ENCODE assay signal across 1 cellular context in the genomic region with DNA sequence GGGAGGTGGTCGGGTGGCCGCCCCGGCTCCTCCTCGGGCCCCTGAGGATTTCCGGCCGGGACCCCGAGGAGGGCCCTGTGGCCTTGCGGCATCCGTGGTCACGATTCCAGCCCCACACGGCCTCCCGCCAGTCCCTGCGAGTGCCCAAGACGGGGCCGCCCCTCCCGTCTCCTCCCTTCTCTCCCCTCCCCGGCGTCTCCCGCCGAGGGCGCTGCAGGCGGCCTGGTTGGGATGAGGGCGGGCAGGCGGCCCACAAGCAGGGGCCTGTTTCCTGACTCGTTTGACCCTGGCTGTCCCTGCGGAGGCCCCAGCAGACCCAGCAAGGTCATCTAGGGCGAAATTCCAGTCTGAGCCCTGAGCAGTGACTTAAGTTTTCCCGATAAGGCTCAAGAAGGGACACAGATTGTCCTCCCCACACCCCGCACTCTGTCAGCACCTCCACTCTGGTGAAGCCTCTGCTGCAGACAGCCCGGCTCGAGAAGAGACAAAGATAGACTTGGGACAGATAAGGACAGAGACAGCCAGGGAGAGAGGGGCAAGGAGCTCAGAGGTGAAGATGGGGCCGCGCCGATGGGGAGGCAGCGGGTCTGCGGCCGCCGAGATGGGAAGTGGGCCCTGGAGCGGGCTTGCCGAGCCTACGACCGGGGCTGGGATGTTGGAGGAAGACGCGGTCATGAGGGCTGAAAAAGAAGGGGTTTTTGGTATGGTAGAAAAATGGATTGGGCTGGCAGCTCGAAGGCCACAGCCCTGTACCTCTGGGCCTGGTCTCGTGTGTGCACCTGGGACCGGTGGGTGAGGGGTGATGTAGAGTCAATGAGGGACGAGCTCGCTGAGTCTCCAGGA.
TF ChIP-seq lines count a peak whose summit lies in the region.

No MANE protein-coding gene starts in this region.

TF ChIP-seq in HepG2, 621 proteins besides CTCF, POLR2A, EP300 and RAD21 (continued from another document and continues in another):
- TF ChIP-seq, protein P1, sequence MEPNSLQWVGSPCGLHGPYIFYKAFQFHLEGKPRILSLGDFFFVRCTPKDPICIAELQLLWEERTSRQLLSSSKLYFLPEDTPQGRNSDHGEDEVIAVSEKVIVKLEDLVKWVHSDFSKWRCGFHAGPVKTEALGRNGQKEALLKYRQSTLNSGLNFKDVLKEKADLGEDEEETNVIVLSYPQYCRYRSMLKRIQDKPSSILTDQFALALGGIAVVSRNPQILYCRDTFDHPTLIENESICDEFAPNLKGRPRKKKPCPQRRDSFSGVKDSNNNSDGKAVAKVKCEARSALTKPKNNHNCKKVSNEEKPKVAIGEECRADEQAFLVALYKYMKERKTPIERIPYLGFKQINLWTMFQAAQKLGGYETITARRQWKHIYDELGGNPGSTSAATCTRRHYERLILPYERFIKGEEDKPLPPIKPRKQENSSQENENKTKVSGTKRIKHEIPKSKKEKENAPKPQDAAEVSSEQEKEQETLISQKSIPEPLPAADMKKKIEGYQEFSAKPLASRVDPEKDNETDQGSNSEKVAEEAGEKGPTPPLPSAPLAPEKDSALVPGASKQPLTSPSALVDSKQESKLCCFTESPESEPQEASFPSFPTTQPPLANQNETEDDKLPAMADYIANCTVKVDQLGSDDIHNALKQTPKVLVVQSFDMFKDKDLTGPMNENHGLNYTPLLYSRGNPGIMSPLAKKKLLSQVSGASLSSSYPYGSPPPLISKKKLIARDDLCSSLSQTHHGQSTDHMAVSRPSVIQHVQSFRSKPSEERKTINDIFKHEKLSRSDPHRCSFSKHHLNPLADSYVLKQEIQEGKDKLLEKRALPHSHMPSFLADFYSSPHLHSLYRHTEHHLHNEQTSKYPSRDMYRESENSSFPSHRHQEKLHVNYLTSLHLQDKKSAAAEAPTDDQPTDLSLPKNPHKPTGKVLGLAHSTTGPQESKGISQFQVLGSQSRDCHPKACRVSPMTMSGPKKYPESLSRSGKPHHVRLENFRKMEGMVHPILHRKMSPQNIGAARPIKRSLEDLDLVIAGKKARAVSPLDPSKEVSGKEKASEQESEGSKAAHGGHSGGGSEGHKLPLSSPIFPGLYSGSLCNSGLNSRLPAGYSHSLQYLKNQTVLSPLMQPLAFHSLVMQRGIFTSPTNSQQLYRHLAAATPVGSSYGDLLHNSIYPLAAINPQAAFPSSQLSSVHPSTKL (CRISPR knock-in tag; IDR thresholded peaks at IDR 0.05): peak; percentile 50; the same call in 1 of the 2 replicates
- TF ChIP-seq ZKSCAN8 (CRISPR knock-in tag; IDR thresholded peaks at IDR 0.05; ENCODE audit: borderline replicate concordance) (0 out of 2 replicates have a peak, but pooled peaks have one; percentile 14), NKX3-1 (CRISPR knock-in tag; IDR thresholded peaks at IDR 0.05) (peak; percentile 6; the same call in 1 of the 2 replicates), ZFP90 (CRISPR knock-in tag; IDR thresholded peaks at IDR 0.05; ENCODE audit: borderline replicate concordance) (no peak), NONO (IDR thresholded peaks at IDR 0.05) (no peak), NONO (CRISPR knock-in tag; conservative IDR thresholded peaks at IDR 0.05) (peak; percentile 84), ZNF225 (CRISPR knock-in tag; IDR thresholded peaks at IDR 0.05) (no peak), NCOA2 (CRISPR knock-in tag; IDR thresholded peaks at IDR 0.05) (peak; percentile 26; the same call in 1 of the 2 replicates), ZNF354B (CRISPR knock-in tag; IDR thresholded peaks at IDR 0.05) (0 out of 2 replicates have a peak, but pooled peaks have one; percentile 85), PPARG (CRISPR knock-in tag; conservative IDR thresholded peaks at IDR 0.05) (0 out of 2 replicates have a peak, but pooled peaks have one; percentile 10), SP5 (CRISPR knock-in tag; IDR thresholded peaks at IDR 0.05; ENCODE audit: borderline replicate concordance, low read depth) (peak; percentile 62), JUND (CRISPR knock-in tag; IDR thresholded peaks at IDR 0.05) (peak; percentile 10; the same call in 1 of the 2 replicates), ZNF510 (CRISPR knock-in tag; IDR thresholded peaks at IDR 0.05; ENCODE audit: low read depth) (0 out of 2 replicates have a peak, but pooled peaks have one; percentile 79), ISX (CRISPR knock-in tag; conservative IDR thresholded peaks at IDR 0.05) (no peak), CENPT (CRISPR knock-in tag; IDR thresholded peaks at IDR 0.05; ENCODE audit: low read depth) (0 out of 2 replicates have a peak, but pooled peaks have one; percentile 48), RBFOX2 (IDR thresholded peaks at IDR 0.05; ENCODE audit: low read depth, low read length) (peak; percentile 67; the same call in 1 of the 2 replicates), MED8 (CRISPR knock-in tag; IDR thresholded peaks at IDR 0.05; ENCODE audit: insufficient replicate concordance) (peak; percentile 39), ZNF766 (CRISPR knock-in tag; IDR thresholded peaks at IDR 0.05; ENCODE audit: borderline replicate concordance) (no peak), GABPA (IDR thresholded peaks at IDR 0.05; ENCODE audit: low read depth, low read length) (no peak), GABPA (CRISPR knock-in tag; IDR thresholded peaks at IDR 0.05; ENCODE audit: low read depth) (peak; percentile 14; the same call in 1 of the 2 replicates), ZNF292 (CRISPR knock-in tag; IDR thresholded peaks at IDR 0.05; ENCODE audit: borderline replicate concordance, low read depth) (peak; percentile 60), PHF20 (CRISPR knock-in tag; IDR thresholded peaks at IDR 0.05) (peak; percentile 49; the same call in 1 of the 2 replicates), ZNF879 (CRISPR knock-in tag; IDR thresholded peaks at IDR 0.05) (0 out of 2 replicates have a peak, but pooled peaks have one; percentile 51), SMAD3 (CRISPR knock-in tag; IDR thresholded peaks at IDR 0.05) (peak; percentile 62), MXD4 (CRISPR knock-in tag; IDR thresholded peaks at IDR 0.05) (peak; percentile 64; the same call in 1 of the 2 replicates)
- TF ChIP-seq, protein P2, sequence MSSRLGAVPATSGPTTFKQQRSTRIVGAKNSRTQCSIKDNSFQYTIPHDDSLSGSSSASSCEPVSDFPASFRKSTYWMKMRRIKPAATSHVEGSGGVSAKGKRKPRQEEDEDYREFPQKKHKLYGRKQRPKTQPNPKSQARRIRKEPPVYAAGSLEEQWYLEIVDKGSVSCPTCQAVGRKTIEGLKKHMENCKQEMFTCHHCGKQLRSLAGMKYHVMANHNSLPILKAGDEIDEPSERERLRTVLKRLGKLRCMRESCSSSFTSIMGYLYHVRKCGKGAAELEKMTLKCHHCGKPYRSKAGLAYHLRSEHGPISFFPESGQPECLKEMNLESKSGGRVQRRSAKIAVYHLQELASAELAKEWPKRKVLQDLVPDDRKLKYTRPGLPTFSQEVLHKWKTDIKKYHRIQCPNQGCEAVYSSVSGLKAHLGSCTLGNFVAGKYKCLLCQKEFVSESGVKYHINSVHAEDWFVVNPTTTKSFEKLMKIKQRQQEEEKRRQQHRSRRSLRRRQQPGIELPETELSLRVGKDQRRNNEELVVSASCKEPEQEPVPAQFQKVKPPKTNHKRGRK (CRISPR knock-in tag; IDR thresholded peaks at IDR 0.05): no peak
- TF ChIP-seq, protein P3, sequence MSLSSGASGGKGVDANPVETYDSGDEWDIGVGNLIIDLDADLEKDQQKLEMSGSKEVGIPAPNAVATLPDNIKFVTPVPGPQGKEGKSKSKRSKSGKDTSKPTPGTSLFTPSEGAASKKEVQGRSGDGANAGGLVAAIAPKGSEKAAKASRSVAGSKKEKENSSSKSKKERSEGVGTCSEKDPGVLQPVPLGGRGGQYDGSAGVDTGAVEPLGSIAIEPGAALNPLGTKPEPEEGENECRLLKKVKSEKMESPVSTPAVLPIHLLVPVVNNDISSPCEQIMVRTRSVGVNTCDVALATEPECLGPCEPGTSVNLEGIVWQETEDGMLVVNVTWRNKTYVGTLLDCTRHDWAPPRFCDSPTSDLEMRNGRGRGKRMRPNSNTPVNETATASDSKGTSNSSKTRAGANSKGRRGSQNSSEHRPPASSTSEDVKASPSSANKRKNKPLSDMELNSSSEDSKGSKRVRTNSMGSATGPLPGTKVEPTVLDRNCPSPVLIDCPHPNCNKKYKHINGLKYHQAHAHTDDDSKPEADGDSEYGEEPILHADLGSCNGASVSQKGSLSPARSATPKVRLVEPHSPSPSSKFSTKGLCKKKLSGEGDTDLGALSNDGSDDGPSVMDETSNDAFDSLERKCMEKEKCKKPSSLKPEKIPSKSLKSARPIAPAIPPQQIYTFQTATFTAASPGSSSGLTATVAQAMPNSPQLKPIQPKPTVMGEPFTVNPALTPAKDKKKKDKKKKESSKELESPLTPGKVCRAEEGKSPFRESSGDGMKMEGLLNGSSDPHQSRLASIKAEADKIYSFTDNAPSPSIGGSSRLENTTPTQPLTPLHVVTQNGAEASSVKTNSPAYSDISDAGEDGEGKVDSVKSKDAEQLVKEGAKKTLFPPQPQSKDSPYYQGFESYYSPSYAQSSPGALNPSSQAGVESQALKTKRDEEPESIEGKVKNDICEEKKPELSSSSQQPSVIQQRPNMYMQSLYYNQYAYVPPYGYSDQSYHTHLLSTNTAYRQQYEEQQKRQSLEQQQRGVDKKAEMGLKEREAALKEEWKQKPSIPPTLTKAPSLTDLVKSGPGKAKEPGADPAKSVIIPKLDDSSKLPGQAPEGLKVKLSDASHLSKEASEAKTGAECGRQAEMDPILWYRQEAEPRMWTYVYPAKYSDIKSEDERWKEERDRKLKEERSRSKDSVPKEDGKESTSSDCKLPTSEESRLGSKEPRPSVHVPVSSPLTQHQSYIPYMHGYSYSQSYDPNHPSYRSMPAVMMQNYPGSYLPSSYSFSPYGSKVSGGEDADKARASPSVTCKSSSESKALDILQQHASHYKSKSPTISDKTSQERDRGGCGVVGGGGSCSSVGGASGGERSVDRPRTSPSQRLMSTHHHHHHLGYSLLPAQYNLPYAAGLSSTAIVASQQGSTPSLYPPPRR (CRISPR knock-in tag; IDR thresholded peaks at IDR 0.05; ENCODE audit: borderline replicate concordance): peak; percentile 67; the same call in 1 of the 2 replicates
- TF ChIP-seq, protein P4, sequence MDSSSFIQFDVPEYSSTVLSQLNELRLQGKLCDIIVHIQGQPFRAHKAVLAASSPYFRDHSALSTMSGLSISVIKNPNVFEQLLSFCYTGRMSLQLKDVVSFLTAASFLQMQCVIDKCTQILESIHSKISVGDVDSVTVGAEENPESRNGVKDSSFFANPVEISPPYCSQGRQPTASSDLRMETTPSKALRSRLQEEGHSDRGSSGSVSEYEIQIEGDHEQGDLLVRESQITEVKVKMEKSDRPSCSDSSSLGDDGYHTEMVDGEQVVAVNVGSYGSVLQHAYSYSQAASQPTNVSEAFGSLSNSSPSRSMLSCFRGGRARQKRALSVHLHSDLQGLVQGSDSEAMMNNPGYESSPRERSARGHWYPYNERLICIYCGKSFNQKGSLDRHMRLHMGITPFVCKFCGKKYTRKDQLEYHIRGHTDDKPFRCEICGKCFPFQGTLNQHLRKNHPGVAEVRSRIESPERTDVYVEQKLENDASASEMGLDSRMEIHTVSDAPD (CRISPR knock-in tag; IDR thresholded peaks at IDR 0.05): peak; percentile 73; the same call in 1 of the 2 replicates
- TF ChIP-seq, protein P5, sequence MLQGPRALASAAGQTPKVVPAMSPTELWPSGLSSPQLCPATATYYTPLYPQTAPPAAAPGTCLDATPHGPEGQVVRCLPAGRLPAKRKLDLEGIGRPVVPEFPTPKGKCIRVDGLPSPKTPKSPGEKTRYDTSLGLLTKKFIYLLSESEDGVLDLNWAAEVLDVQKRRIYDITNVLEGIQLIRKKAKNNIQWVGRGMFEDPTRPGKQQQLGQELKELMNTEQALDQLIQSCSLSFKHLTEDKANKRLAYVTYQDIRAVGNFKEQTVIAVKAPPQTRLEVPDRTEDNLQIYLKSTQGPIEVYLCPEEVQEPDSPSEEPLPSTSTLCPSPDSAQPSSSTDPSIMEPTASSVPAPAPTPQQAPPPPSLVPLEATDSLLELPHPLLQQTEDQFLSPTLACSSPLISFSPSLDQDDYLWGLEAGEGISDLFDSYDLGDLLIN (CRISPR knock-in tag; IDR thresholded peaks at IDR 0.05; ENCODE audit: borderline replicate concordance): 0 out of 2 replicates have a peak, but pooled peaks have one; percentile 5
- TF ChIP-seq, protein P6, sequence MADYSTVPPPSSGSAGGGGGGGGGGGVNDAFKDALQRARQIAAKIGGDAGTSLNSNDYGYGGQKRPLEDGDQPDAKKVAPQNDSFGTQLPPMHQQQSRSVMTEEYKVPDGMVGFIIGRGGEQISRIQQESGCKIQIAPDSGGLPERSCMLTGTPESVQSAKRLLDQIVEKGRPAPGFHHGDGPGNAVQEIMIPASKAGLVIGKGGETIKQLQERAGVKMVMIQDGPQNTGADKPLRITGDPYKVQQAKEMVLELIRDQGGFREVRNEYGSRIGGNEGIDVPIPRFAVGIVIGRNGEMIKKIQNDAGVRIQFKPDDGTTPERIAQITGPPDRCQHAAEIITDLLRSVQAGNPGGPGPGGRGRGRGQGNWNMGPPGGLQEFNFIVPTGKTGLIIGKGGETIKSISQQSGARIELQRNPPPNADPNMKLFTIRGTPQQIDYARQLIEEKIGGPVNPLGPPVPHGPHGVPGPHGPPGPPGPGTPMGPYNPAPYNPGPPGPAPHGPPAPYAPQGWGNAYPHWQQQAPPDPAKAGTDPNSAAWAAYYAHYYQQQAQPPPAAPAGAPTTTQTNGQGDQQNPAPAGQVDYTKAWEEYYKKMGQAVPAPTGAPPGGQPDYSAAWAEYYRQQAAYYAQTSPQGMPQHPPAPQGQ (CRISPR knock-in tag; IDR thresholded peaks at IDR 0.05; ENCODE audit: borderline replicate concordance): no peak
- TF ChIP-seq, protein P7, sequence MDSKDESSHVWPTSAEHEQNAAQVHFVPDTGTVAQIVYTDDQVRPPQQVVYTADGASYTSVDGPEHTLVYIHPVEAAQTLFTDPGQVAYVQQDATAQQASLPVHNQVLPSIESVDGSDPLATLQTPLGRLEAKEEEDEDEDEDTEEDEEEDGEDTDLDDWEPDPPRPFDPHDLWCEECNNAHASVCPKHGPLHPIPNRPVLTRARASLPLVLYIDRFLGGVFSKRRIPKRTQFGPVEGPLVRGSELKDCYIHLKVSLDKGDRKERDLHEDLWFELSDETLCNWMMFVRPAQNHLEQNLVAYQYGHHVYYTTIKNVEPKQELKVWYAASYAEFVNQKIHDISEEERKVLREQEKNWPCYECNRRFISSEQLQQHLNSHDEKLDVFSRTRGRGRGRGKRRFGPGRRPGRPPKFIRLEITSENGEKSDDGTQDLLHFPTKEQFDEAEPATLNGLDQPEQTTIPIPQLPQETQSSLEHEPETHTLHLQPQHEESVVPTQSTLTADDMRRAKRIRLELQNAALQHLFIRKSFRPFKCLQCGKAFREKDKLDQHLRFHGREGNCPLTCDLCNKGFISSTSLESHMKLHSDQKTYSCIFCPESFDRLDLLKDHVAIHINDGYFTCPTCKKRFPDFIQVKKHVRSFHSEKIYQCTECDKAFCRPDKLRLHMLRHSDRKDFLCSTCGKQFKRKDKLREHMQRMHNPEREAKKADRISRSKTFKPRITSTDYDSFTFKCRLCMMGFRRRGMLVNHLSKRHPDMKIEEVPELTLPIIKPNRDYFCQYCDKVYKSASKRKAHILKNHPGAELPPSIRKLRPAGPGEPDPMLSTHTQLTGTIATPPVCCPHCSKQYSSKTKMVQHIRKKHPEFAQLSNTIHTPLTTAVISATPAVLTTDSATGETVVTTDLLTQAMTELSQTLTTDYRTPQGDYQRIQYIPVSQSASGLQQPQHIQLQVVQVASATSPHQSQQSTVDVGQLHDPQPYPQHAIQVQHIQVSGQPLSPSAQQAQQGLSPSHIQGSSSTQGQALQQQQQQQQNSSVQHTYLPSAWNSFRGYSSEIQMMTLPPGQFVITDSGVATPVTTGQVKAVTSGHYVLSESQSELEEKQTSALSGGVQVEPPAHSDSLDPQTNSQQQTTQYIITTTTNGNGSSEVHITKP (CRISPR knock-in tag; IDR thresholded peaks at IDR 0.05; ENCODE audit: low read depth): 0 out of 2 replicates have a peak, but pooled peaks have one; percentile 0
